ENCODE assay signal across 2 cellular contexts in genomic region chr9:96492993-96493531, GRCh38.
TF ChIP-seq lines count a peak whose summit lies in the region.

No MANE protein-coding gene starts in this region.

TF ChIP-seq in IMR-90, 13 proteins besides CTCF, POLR2A, EP300 and RAD21:
- TF ChIP-seq USF2 (IDR thresholded peaks at IDR 0.05; ENCODE audit: low read depth, low read length), result no peak
- no peak for TF ChIP-seq RFX5 (IDR thresholded peaks at IDR 0.05; ENCODE audit: low read depth, low read length)
- no peak for TF ChIP-seq RCOR1 (IDR thresholded peaks at IDR 0.05; ENCODE audit: insufficient replicate concordance, low read length)
- no peak for TF ChIP-seq SMC3 (IDR thresholded peaks at IDR 0.05; ENCODE audit: low read depth, low read length)
- no peak for TF ChIP-seq MAZ (IDR thresholded peaks at IDR 0.05; ENCODE audit: borderline replicate concordance, low read depth, low read length)
- TF ChIP-seq MXI1 (IDR thresholded peaks at IDR 0.05; ENCODE audit: borderline replicate concordance, low read depth, low read length), result no peak
- no peak for TF ChIP-seq CEBPB (IDR thresholded peaks at IDR 0.05; ENCODE audit: low read depth, low read length)
- TF ChIP-seq CHD1 (IDR thresholded peaks at IDR 0.05; ENCODE audit: low read depth, low read length), result no peak
- TF ChIP-seq ELK1 (IDR thresholded peaks at IDR 0.05; ENCODE audit: borderline replicate concordance, low read depth, low read length), result no peak
- no peak for TF ChIP-seq NFE2L2 (IDR thresholded peaks at IDR 0.05; ENCODE audit: low read depth, low read length)
- no peak for TF ChIP-seq FOS (IDR thresholded peaks at IDR 0.05; ENCODE audit: low read depth, low read length)
- TF ChIP-seq MAFK (IDR thresholded peaks at IDR 0.05; ENCODE audit: low read depth, low read length), result no peak
- no peak for TF ChIP-seq BHLHE40 (IDR thresholded peaks at IDR 0.05; ENCODE audit: low read depth, low read length)

TF ChIP-seq in K562, 482 proteins besides CTCF, POLR2A, EP300 and RAD21:
- no peak for TF ChIP-seq E2F1 (CRISPR knock-in tag; IDR thresholded peaks at IDR 0.05)
- TF ChIP-seq ZNF444 (CRISPR knock-in tag; IDR thresholded peaks at IDR 0.05), result no peak
- TF ChIP-seq THRA (IDR thresholded peaks at IDR 0.05), result no peak
- no peak for TF ChIP-seq PURB (CRISPR knock-in tag; IDR thresholded peaks at IDR 0.05; ENCODE audit: low read depth)
- no peak for TF ChIP-seq MAFK (IDR thresholded peaks at IDR 0.05; ENCODE audit: low read length)
- no peak for TF ChIP-seq ZNF699 (CRISPR knock-in tag; IDR thresholded peaks at IDR 0.05; ENCODE audit: insufficient replicate concordance)
- TF ChIP-seq ZNF395 (CRISPR knock-in tag; IDR thresholded peaks at IDR 0.05), result no peak
TF ChIP-seq in K562: peak in this region for 0.
